Comparison of ENCODE assay signal across 17 cellular contexts in genomic region chr4:168655182-168655581, GRCh38.
DNase-seq lines count a peak whose midpoint lies in the region; ATAC-seq and TF ChIP-seq lines count a peak whose summit lies in the region.
"Had no signal": no experiment of that assay in that cellular context is flagged by ENCODE, and none has a peak within 500 bp of the region (broad histone marks: within the 10 kb centered on the region; RNA-seq: fewer than 3 reads in every experiment).

No MANE protein-coding gene starts in this region.

- no peak overlapping the region for H3K27ac Mint-ChIP-seq in T-helper 2 cell treated with Interferon-gamma antibody and Interleukin-4, amounts not matched to agents 5 μg/mL and 100 μg/mL, for 36 hours
- H3K27ac Mint-ChIP-seq: activated naive CD4-positive, alpha-beta T cell treated with anti-CD3 and anti-CD28 coated beads, Interleukin-2, amount 50 U/mL, for 24 hours; stimulated activated naive B cell treated with anti-CD40 and anti-IgM and Interleukin-4, amounts not matched to agents 10 μg/mL and 1 μg/mL and 100 μg/mL, for 72 hours had no signal

- H4K20me1 ChIP-seq in DND-41 (ENCODE audit: insufficient read depth, low read length) = no peaks in the 10 kb centered on the region
- no peaks in the 10 kb centered on the region for H4K20me1 ChIP-seq in PC-3 (ENCODE audit: low read length)

- no peaks in the 10 kb centered on the region for H3K9me3 Mint-ChIP-seq in T-helper 2 cell treated with Interferon-gamma antibody and Interleukin-4, amounts not matched to agents 5 μg/mL and 100 μg/mL, for 36 hours
- H3K9me3 Mint-ChIP-seq: activated naive CD4-positive, alpha-beta T cell treated with anti-CD3 and anti-CD28 coated beads, Interleukin-2, amount 50 U/mL, for 24 hours; stimulated activated naive B cell treated with anti-CD40 and anti-IgM and Interleukin-4, amounts not matched to agents 10 μg/mL and 1 μg/mL and 100 μg/mL, for 72 hours had no signal

- BruUV-seq in PC-3 (replicated peaks; lab: Mats Ljungman, UMichigan) = no TSS peak

- TF ChIP-seq CTCF in DND-41 (IDR thresholded peaks at IDR 0.05; ENCODE audit: borderline replicate concordance, extremely low read depth, low read length, poor library complexity, severe bottlenecking) (no peak), PC-3 (conservative IDR thresholded peaks at IDR 0.05; ENCODE audit: low read depth, low read length) (no peak), esophagus squamous epithelium (IDR thresholded peaks at IDR 0.05) (no peak)

- peak overlapping the region; percentile 20 for H2BK12ac ChIP-seq in trophoblast cell (ENCODE audit: low read length)

- peak overlapping the region; percentile 33 for H3K4ac ChIP-seq in trophoblast cell (ENCODE audit: low read depth, low read length)

- H3K27ac ChIP-seq in DND-41 (ENCODE audit: low read length) (no peak overlapping the region), PC-3 (ENCODE audit: low read length) (peak overlapping the region; percentile 54), esophagus squamous epithelium (peak overlapping the region; percentile 12 to 51 (median 28)), trophoblast cell (ENCODE audit: low read depth, low read length) (no peak overlapping the region)
- H3K27ac ChIP-seq: upper lobe of left lung had no signal

- H3K4me2 ChIP-seq in DND-41 (ENCODE audit: insufficient read depth, low read length) (no peak overlapping the region), PC-3 (ENCODE audit: low read length) (peak overlapping the region; percentile 16; the same call in 1 of the 2 replicates), trophoblast cell (ENCODE audit: low read length) (no peak overlapping the region)

- no peak overlapping the region for H4K8ac ChIP-seq in trophoblast cell (ENCODE audit: low read depth, low read length)

- intact Hi-C loops in PC-3 (cut with micrococcal nuclease) (no loop called here), esophagus squamous epithelium (cut with DNase I) (no loop called here)

- 23 to 25% methylated on average over 3 of the region's 3 CpGs for WGBS in esophagus squamous epithelium, 2 donors
- WGBS in trophoblast cell (ENCODE audit: extremely low coverage, insufficient coverage, insufficient read length) = no CpG with 5 or more reads among the region's 3 CpGs

- H3K9me3 ChIP-seq in DND-41 (ENCODE audit: insufficient read depth, low read length, severe bottlenecking) (no peaks in the 10 kb centered on the region), PC-3 (ENCODE audit: low read length) (no peaks in the 10 kb centered on the region), esophagus squamous epithelium (no peaks in the 10 kb centered on the region), trophoblast cell (ENCODE audit: insufficient read depth, low read depth, low read length) (no peaks in the 10 kb centered on the region)
- H3K9me3 ChIP-seq: upper lobe of left lung had no signal

- peaks cover 31% of the 10 kb centered on the region for H3K27me3 Mint-ChIP-seq in T-helper 2 cell treated with Interferon-gamma antibody and Interleukin-4, amounts not matched to agents 5 μg/mL and 100 μg/mL, for 36 hours (ENCODE audit: low read depth)

- H2BK120ac ChIP-seq in trophoblast cell (ENCODE audit: insufficient read depth, low read length, poor library complexity) = no peak overlapping the region

- no peak overlapping the region for H4K91ac ChIP-seq in trophoblast cell (ENCODE audit: low read depth, low read length)

- no peak overlapping the region for H3K9ac ChIP-seq in DND-41 (ENCODE audit: low read depth, low read length)
- H3K9ac ChIP-seq in PC-3 (ENCODE audit: low read length) = no peak overlapping the region
- no peak overlapping the region for H3K9ac ChIP-seq in trophoblast cell (ENCODE audit: low read length)

- POLR2A ChIA-PET in PC-3 (lab: Charles Lee; ENCODE audit: unreplicated experiment) = no interaction called here

- no peak overlapping the region for H4K12ac ChIP-seq in trophoblast cell (ENCODE audit: low read depth, low read length)

- H3K14ac ChIP-seq in trophoblast cell (ENCODE audit: low read length) = no peak overlapping the region

- DNase-seq in DND-41 = no peak
- no peak for DNase-seq in PC-3
- DNase-seq in esophagus squamous epithelium (lab: John Stamatoyannopoulos, UW) = no peak
- no peak for DNase-seq in trophoblast cell
- no peak for DNase-seq in RKO (ENCODE audit: low spot score)
- DNase-seq in T-helper 2 cell treated with Interferon-gamma antibody and Interleukin-4, amounts not matched to agents 5 μg/mL and 100 μg/mL, for 36 hours (ENCODE audit: low spot score) = no peak
- no peak for DNase-seq in NCI-H1048 (lab: John Stamatoyannopoulos, UW)
- DNase-seq: activated CD4-positive, alpha-beta T cell treated with anti-CD3 and anti-CD28 coated beads for 48 hours; EL; hypothalamus; Kasumi-1; NCI-H1694; stimulated activated naive B cell treated with anti-CD40 and anti-IgM and Interleukin-4, amounts not matched to agents 10 μg/mL and 1 μg/mL and 100 μg/mL, for 72 hours had no signal

- no peaks in the 10 kb centered on the region for H3K36me3 Mint-ChIP-seq in T-helper 2 cell treated with Interferon-gamma antibody and Interleukin-4, amounts not matched to agents 5 μg/mL and 100 μg/mL, for 36 hours (ENCODE audit: low read depth)
- H3K36me3 Mint-ChIP-seq: activated naive CD4-positive, alpha-beta T cell treated with anti-CD3 and anti-CD28 coated beads, Interleukin-2, amount 50 U/mL, for 24 hours; brain; stimulated activated naive B cell treated with anti-CD40 and anti-IgM and Interleukin-4, amounts not matched to agents 10 μg/mL and 1 μg/mL and 100 μg/mL, for 72 hours had no signal

- H3F3A ChIP-seq in PC-3 (ENCODE audit: low read length, unreplicated experiment) = no peaks in the 10 kb centered on the region

- no peaks in the 10 kb centered on the region for H3K79me2 ChIP-seq in DND-41 (ENCODE audit: insufficient read depth, low read length)
- H3K79me2 ChIP-seq in PC-3 (ENCODE audit: low read length) = peaks cover 49% of the 10 kb centered on the region
- peaks cover 4% of the 10 kb centered on the region for H3K79me2 ChIP-seq in trophoblast cell (ENCODE audit: control insufficient read depth, insufficient read depth, low read length, poor library complexity)

- peaks cover 3% of the 10 kb centered on the region for H3K79me1 ChIP-seq in trophoblast cell (ENCODE audit: low read length)

- no peak for TF ChIP-seq POLR2A in esophagus squamous epithelium (IDR thresholded peaks at IDR 0.05)

- H3K4me1 ChIP-seq in DND-41 (ENCODE audit: insufficient read depth, low read length) (no peaks in the 10 kb centered on the region), PC-3 (ENCODE audit: insufficient read depth, low read length) (peaks cover 45% of the 10 kb centered on the region), esophagus squamous epithelium (peaks cover 0 to 37% (median 10%) of the 10 kb centered on the region in 3 donors), trophoblast cell (ENCODE audit: control insufficient read depth in 1 of 2, insufficient read depth in 2 of 2, low read length in 2 of 2) (peaks cover 0 to 5% of the 10 kb centered on the region in 2 experiments)

- ATAC-seq in DND-41 (ENCODE audit: insufficient read depth, low read depth) (peak; percentile 45; the same call in 1 of the 3 replicates), PC-3 (no peak), HG03159 (IDR thresholded peaks at IDR 0.05; ENCODE audit: unreplicated experiment) (no peak)
- ATAC-seq: stimulated activated naive B cell treated with anti-CD40 and anti-IgM and Interleukin-4, amounts not matched to agents 10 μg/mL and 1 μg/mL and 100 μg/mL, for 72 hours had no signal

- no peaks in the 10 kb centered on the region for H3K36me3 ChIP-seq in DND-41 (ENCODE audit: insufficient read depth, low read length)
- H3K36me3 ChIP-seq in PC-3 (ENCODE audit: low read depth, low read length) = no peaks in the 10 kb centered on the region
- no peaks in the 10 kb centered on the region for H3K36me3 ChIP-seq in esophagus squamous epithelium
- H3K36me3 ChIP-seq in trophoblast cell (ENCODE audit: control insufficient read depth in 1 of 2, insufficient read depth in 2 of 2, low read length in 2 of 2) = peaks cover 0 to 5% of the 10 kb centered on the region in 2 experiments
- H3K36me3 ChIP-seq: upper lobe of left lung had no signal

- H3K23ac ChIP-seq in trophoblast cell (ENCODE audit: low read length) = no peak overlapping the region

- H3K4me1 Mint-ChIP-seq in T-helper 2 cell treated with Interferon-gamma antibody and Interleukin-4, amounts not matched to agents 5 μg/mL and 100 μg/mL, for 36 hours (ENCODE audit: low read depth) = peaks cover 2% of the 10 kb centered on the region
- H3K4me1 Mint-ChIP-seq: activated naive CD4-positive, alpha-beta T cell treated with anti-CD3 and anti-CD28 coated beads, Interleukin-2, amount 50 U/mL, for 24 hours; stimulated activated naive B cell treated with anti-CD40 and anti-IgM and Interleukin-4, amounts not matched to agents 10 μg/mL and 1 μg/mL and 100 μg/mL, for 72 hours had no signal

- H2BK5ac ChIP-seq in trophoblast cell (ENCODE audit: low read depth, low read length, poor library complexity) = no peak overlapping the region

- CTCF ChIA-PET in PC-3 (lab: Charles Lee) = no interaction called here

- no peak overlapping the region for H2AK5ac ChIP-seq in trophoblast cell (ENCODE audit: low read length)

- H2AFZ ChIP-seq in DND-41 (ENCODE audit: low read depth, low read length) (no peak overlapping the region), PC-3 (ENCODE audit: low read length) (no peak overlapping the region), trophoblast cell (ENCODE audit: insufficient read depth, low read length, poor library complexity) (no peak overlapping the region)

- no peaks in the 10 kb centered on the region for H3K9me2 ChIP-seq in PC-3 (replicated peaks; ENCODE audit: low read length)

- H3K4me3 Mint-ChIP-seq in T-helper 2 cell treated with Interferon-gamma antibody and Interleukin-4, amounts not matched to agents 5 μg/mL and 100 μg/mL, for 36 hours = no peak overlapping the region
- H3K4me3 Mint-ChIP-seq: activated naive CD4-positive, alpha-beta T cell treated with anti-CD3 and anti-CD28 coated beads, Interleukin-2, amount 50 U/mL, for 24 hours; brain; stimulated activated naive B cell treated with anti-CD40 and anti-IgM and Interleukin-4, amounts not matched to agents 10 μg/mL and 1 μg/mL and 100 μg/mL, for 72 hours had no signal

- H3K4me3 ChIP-seq in DND-41 (ENCODE audit: low read depth in 1 of 2, low read length in 2 of 2) (no peak overlapping the region), PC-3 (ENCODE audit: low read length) (no peak overlapping the region), esophagus squamous epithelium (peak overlapping the region in 2 of 4 donors; percentile 18 to 46), trophoblast cell (ENCODE audit: low read depth, low read length) (no peak overlapping the region)
- H3K4me3 ChIP-seq: upper lobe of left lung had no signal

- H3K27me3 ChIP-seq in DND-41 (ENCODE audit: insufficient read depth, low read length, poor library complexity) (peaks cover 5% of the 10 kb centered on the region), PC-3 (ENCODE audit: low read length) (no peaks in the 10 kb centered on the region), esophagus squamous epithelium (no peaks in the 10 kb centered on the region), trophoblast cell (ENCODE audit: insufficient read depth, low read length) (no peaks in the 10 kb centered on the region)
- H3K27me3 ChIP-seq: upper lobe of left lung had no signal

- no peak overlapping the region for H3K18ac ChIP-seq in trophoblast cell (ENCODE audit: low read length)

Comparison
In these comparisons a context has a peak if more than half of its experiments do, and no peak if none do; other contexts are left out.
1. H3K27ac ChIP-seq: peak in PC-3 (single experiment) and esophagus squamous epithelium (4 of 4); none in DND-41 (single experiment) and trophoblast cell (single experiment).